Comparison of ENCODE assay signal across 9 cellular contexts in the genomic region with DNA sequence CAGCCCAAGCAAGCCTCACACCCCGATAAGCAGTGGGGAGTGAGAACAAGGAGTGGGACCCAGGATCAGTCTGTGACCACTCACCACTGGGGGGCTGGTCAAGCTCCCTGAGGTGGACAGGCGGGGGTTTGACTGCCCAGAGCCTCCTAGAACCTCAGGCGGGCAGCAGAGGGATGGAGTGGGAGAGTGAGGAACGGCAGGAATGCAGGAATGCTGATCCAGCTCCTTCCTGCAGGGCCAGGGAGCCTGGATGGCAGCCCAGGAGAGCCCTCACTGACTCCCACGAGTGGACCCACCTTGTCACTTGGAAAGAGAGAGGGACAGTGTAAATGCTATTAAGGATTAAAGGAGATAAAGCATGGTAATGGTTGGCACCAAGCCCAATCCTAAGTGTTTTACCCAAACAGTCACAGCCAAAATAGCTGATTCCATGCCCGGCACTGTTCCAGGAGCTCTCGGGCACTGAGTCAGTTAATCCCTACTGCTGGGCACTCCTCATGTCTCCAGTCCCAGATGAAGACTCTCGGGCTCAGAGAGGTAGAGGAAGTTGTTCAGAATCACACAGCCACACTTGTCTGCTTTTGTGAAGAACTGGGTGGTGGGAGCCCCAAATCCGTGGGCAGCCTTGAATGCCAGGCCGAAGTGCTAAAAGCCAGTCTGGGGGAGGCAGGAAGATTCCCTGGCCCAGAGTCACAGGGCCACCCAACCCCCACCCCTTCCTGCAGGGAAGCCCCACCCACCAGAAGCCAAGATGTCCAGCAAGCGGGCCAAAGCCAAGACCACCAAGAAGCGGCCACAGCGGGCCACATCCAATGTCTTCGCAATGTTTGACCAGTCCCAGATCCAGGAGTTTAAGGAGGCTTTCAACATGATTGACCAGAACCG. TPM values are rescaled to one million over a fixed set of nuclear protein-coding genes. Genes with fewer than 3 reads are reported as not detected.
DNase-seq lines count a peak whose midpoint lies in the region; ATAC-seq and TF ChIP-seq lines count a peak whose summit lies in the region.
"Had no signal": no experiment of that assay in that cellular context is flagged by ENCODE, and none has a peak within 500 bp of the region (broad histone marks: within the 10 kb centered on the region; RNA-seq: fewer than 3 reads in every experiment).

No MANE protein-coding gene starts in this region.

- ATAC-seq in esophagus mucosa, result peak; percentile 68
- no peak for ATAC-seq in GM19463 (IDR thresholded peaks at IDR 0.05; ENCODE audit: unreplicated experiment)
- no peak for ATAC-seq in HG02759 (IDR thresholded peaks at IDR 0.05; ENCODE audit: unreplicated experiment)

- peak overlapping the region; percentile 54 for H3K9ac ChIP-seq in NT2/D1 (ENCODE audit: insufficient read length, low read depth)

- peaks cover 5% of the 10 kb centered on the region for H3K27me3 ChIP-seq in NT2/D1 (ENCODE audit: insufficient read depth, insufficient read length)
- no peaks in the 10 kb centered on the region for H3K27me3 ChIP-seq in ovary

- H3K4me3 ChIP-seq in NT2/D1 (ENCODE audit: insufficient read length, low read depth), result no peak overlapping the region
- H3K4me3 ChIP-seq in ovary, result peak overlapping the region; percentile 90

- TF ChIP-seq EP300 in ovary (IDR thresholded peaks at IDR 0.05), result no peak

- H3K4me1 ChIP-seq in NT2/D1 (ENCODE audit: insufficient read depth, insufficient read length), result peaks cover 33% of the 10 kb centered on the region
- H3K4me1 ChIP-seq in ovary (ENCODE audit: insufficient read depth), result peaks cover 18% of the 10 kb centered on the region

- peak; percentile 63 for DNase-seq in AG20443 (ENCODE audit: low spot score)
- DNase-seq in NT2/D1 (ENCODE audit: low read depth, low spot score), result no peak
- DNase-seq in ovary, result peak in 3 of 5 donors; percentile 45 to 61 (median 57)
- no peak for DNase-seq in NOMO-1 (lab: John Stamatoyannopoulos, UW; ENCODE audit: unreplicated experiment in 2 of 2)
- no peak for DNase-seq in dermis blood vessel endothelial cell
- DNase-seq: midbrain had no signal

- H3K27ac ChIP-seq in ovary, result peak overlapping the region; percentile 89 to 94

- TF ChIP-seq CTCF in ovary (IDR thresholded peaks at IDR 0.05), result no peak

- no peak for TF ChIP-seq POLR2A in ovary (IDR thresholded peaks at IDR 0.05)

- H3K36me3 ChIP-seq in NT2/D1 (ENCODE audit: insufficient read depth, insufficient read length, low read length) (peaks cover 68% of the 10 kb centered on the region), ovary (no peaks in the 10 kb centered on the region)

- H3K9me3 ChIP-seq in NT2/D1 (ENCODE audit: insufficient read depth, low read length) (no peaks in the 10 kb centered on the region), ovary (no peaks in the 10 kb centered on the region)

- intact Hi-C loops in ovary (cut with DNase I), result loop anchor here in 3 of 4 donors (5.0 to 10.0 kb wide), 3 partner anchors 77 to 800 kb away; a partner anchor contains a TSS

- WGBS in ovary, 3 donors, result 31 to 44% (median 38%) methylated on average over 15 of the region's 15 CpGs

RNA-seq across cellular contexts. Expression of a gene that starts 3.1 kb away (rescaled TPM):
- 28.8 TPM for total RNA-seq in esophagus mucosa
- total RNA-seq in ovary, result 1,000 to 10,000 TPM in 1 of 7 donors, 100 to 1,000 TPM in 5, 10 to 100 TPM in 1; 69.5 to 1,408 (median 681) TPM
- 100 to 1,000 TPM; 269 to 691 TPM for polyA plus RNA-seq in ovary
- total RNA-seq in dermis blood vessel endothelial cell, result 1.9 and 3.7 TPM in 2 replicates

RNA-seq across cellular contexts. Expression of a gene that starts 29.0 kb away (rescaled TPM):
- total RNA-seq in esophagus mucosa (7.5 TPM), ovary (10 to 100 TPM; 19.2 to 39.2 (median 26.0) TPM), dermis blood vessel endothelial cell (22.3 and 23.1 TPM in 2 replicates)
- polyA plus RNA-seq in ovary, result 10 to 100 TPM; 12.6 to 21.6 TPM

Comparison
In these comparisons a context has a peak if more than half of its experiments do, and no peak if none do; other contexts are left out.
1. DNase-seq: peak in AG20443 (single experiment) and ovary (3 of 5); none in NT2/D1 (single experiment), NOMO-1 (0 of 2) and dermis blood vessel endothelial cell (single experiment).